In genomic region chr3:18499256-18499655, GRCh38 we compare ENCODE assay signal across 10 cellular contexts.
DNase-seq lines count a peak whose midpoint lies in the region; ATAC-seq and TF ChIP-seq lines count a peak whose summit lies in the region.
"Had no signal": no experiment of that assay in that cellular context is flagged by ENCODE, and none has a peak within 500 bp of the region (broad histone marks: within the 10 kb centered on the region; RNA-seq: fewer than 3 reads in every experiment).

No MANE protein-coding gene starts in this region.

- peak overlapping the region in 6 of 7 donors; percentile 0 to 86 (median 72) for H3K27ac Mint-ChIP-seq in CD4-positive, alpha-beta memory T cell
- H3K27ac Mint-ChIP-seq in activated T-cell treated with anti-CD3 and anti-CD28 coated beads, Interleukin-2, amount 50 U/mL, for 72 hours = peak overlapping the region; percentile 93

- no peaks in the 10 kb centered on the region for H3K36me3 ChIP-seq in CD4-positive, alpha-beta memory T cell (ENCODE audit: insufficient read depth, low read length)
- H3K36me3 ChIP-seq in sigmoid colon = no peaks in the 10 kb centered on the region
- H3K36me3 ChIP-seq: cardiac muscle cell, left ventricle myocardium inferior had no signal

- in situ Hi-C loops in GM13977 (cut with MboI; ENCODE audit: low pct_unique_long_range_greater_than_20kb, low sequenced_read_pairs, unreplicated experiment) = no loop called here

- no peaks in the 10 kb centered on the region for H3K27me3 Mint-ChIP-seq in CD4-positive, alpha-beta memory T cell
- no peaks in the 10 kb centered on the region for H3K27me3 Mint-ChIP-seq in activated T-cell treated with anti-CD3 and anti-CD28 coated beads, Interleukin-2, amount 50 U/mL, for 72 hours (ENCODE audit: low read depth)

- POLR2A ChIA-PET in CD4-positive, alpha-beta memory T cell (lab: Charles Lee; ENCODE audit: partially characterized antibody) = interaction anchor here (1.0 kb wide), 3 partner anchors 26 to 228 kb away, joined by 3 read pairs; no protein-coding TSS in a partner anchor

- peaks cover 11 to 27% (median 23%) of the 10 kb centered on the region in 4 donors for H3K4me1 Mint-ChIP-seq in CD4-positive, alpha-beta memory T cell
- H3K4me1 Mint-ChIP-seq in activated T-cell treated with anti-CD3 and anti-CD28 coated beads, Interleukin-2, amount 50 U/mL, for 72 hours (ENCODE audit: low read depth) = peaks cover 48% of the 10 kb centered on the region

- no peak for TF ChIP-seq EP300 in sigmoid colon (IDR thresholded peaks at IDR 0.05)

- no peaks in the 10 kb centered on the region for H3K9me3 ChIP-seq in CD4-positive, alpha-beta memory T cell (ENCODE audit: control insufficient read depth in 1 of 2, low read length in 2 of 2)
- H3K9me3 ChIP-seq in sigmoid colon = no peaks in the 10 kb centered on the region

- no peak for TF ChIP-seq CTCF in GM13977 (IDR thresholded peaks at IDR 0.05; ENCODE audit: extremely low read depth, insufficient read depth, missing control alignments)
- TF ChIP-seq CTCF in sigmoid colon (IDR thresholded peaks at IDR 0.05) = no peak

- H3K4me3 Mint-ChIP-seq in CD4-positive, alpha-beta memory T cell = peak overlapping the region in 6 of 8 donors; percentile 33 to 78 (median 70)
- H3K4me3 Mint-ChIP-seq in activated T-cell treated with anti-CD3 and anti-CD28 coated beads, Interleukin-2, amount 50 U/mL, for 72 hours = peak overlapping the region; percentile 42 to 73

- peaks cover 23% of the 10 kb centered on the region for H3K4me1 ChIP-seq in CD4-positive, alpha-beta memory T cell (ENCODE audit: insufficient read depth, low read length)
- no peaks in the 10 kb centered on the region for H3K4me1 ChIP-seq in sigmoid colon
- H3K4me1 ChIP-seq: left ventricle myocardium inferior had no signal

- ATAC-seq in GM19452 (IDR thresholded peaks at IDR 0.05; ENCODE audit: unreplicated experiment) (peak; percentile 75), HG03196 (IDR thresholded peaks at IDR 0.05; ENCODE audit: unreplicated experiment) (peak; percentile 97)
- ATAC-seq in activated T-cell treated with anti-CD3 and anti-CD28 coated beads, Interleukin-2, amount 50 U/mL, for 72 hours (replicated peaks in 1 of 2) = peak; percentile 27 to 62

- intact Hi-C loops in CD4-positive, alpha-beta memory T cell (cut with micrococcal nuclease) = loop anchor here (2.0 to 5.0 kb wide), 3 partner anchors 54 to 260 kb away; no protein-coding TSS in a partner anchor
- intact Hi-C loops in sigmoid colon (cut with DNase I) = no loop called here

- H3K4me3 ChIP-seq in CD4-positive, alpha-beta memory T cell (ENCODE audit: low read length in 2 of 2) = no peak overlapping the region
- H3K4me3 ChIP-seq in sigmoid colon = no peak overlapping the region
- H3K4me3 ChIP-seq: cardiac muscle cell, left ventricle myocardium inferior had no signal

- peaks cover 0 to 1% (median 0%) of the 10 kb centered on the region in 8 donors for H3K9me3 Mint-ChIP-seq in CD4-positive, alpha-beta memory T cell
- H3K9me3 Mint-ChIP-seq in activated T-cell treated with anti-CD3 and anti-CD28 coated beads, Interleukin-2, amount 50 U/mL, for 72 hours = peaks cover under 1 to 6% of the 10 kb centered on the region in 2 donors

- 31 to 79% methylated on average over 2 of the region's 2 CpGs for WGBS in sigmoid colon, 2 donors

- peak; percentile 25 to 31 (median 27) for DNase-seq in CD4-positive, alpha-beta memory T cell
- DNase-seq in activated T-cell treated with anti-CD3 and anti-CD28 coated beads, Interleukin-2, amount 50 U/mL, for 72 hours = peak; percentile 10 to 19
- DNase-seq in GM13977 (ENCODE audit: low spot score) (no peak), NCI-H2107 treated with DMSO at 0.1 percent for 48 hours (lab: John Stamatoyannopoulos, UW; ENCODE audit: unreplicated experiment) (no peak), sigmoid colon (no peak), DMS 273 (lab: John Stamatoyannopoulos, UW; ENCODE audit: unreplicated experiment) (no peak)
- DNase-seq: left ventricle myocardium inferior had no signal

- H3K27me3 ChIP-seq in CD4-positive, alpha-beta memory T cell (ENCODE audit: insufficient read depth, low read length) = no peaks in the 10 kb centered on the region
- H3K27me3 ChIP-seq in sigmoid colon = no peaks in the 10 kb centered on the region
- H3K27me3 ChIP-seq: cardiac muscle cell had no signal

- peaks cover 0 to 4% of the 10 kb centered on the region in 2 donors for H3K36me3 Mint-ChIP-seq in CD4-positive, alpha-beta memory T cell
- H3K36me3 Mint-ChIP-seq in activated T-cell treated with anti-CD3 and anti-CD28 coated beads, Interleukin-2, amount 50 U/mL, for 72 hours (ENCODE audit: insufficient read depth in 2 of 2) = peaks cover 4 to 18% of the 10 kb centered on the region in 2 donors

- TF ChIP-seq POLR2A in sigmoid colon (IDR thresholded peaks at IDR 0.05) = no peak

- no peak overlapping the region for H3K27ac ChIP-seq in CD4-positive, alpha-beta memory T cell (ENCODE audit: low read depth, low read length)
- H3K27ac ChIP-seq in sigmoid colon = no peak overlapping the region
- H3K27ac ChIP-seq: cardiac muscle cell, left ventricle myocardium inferior had no signal

- CTCF ChIA-PET in CD4-positive, alpha-beta memory T cell (lab: Charles Lee; ENCODE audit: partially characterized antibody) = no interaction called here

Comparison
In these comparisons a context has a peak if more than half of its experiments do, and no peak if none do; other contexts are left out.
1. DNase-seq: peak in CD4-positive, alpha-beta memory T cell (5 of 5) and activated T-cell treated with anti-CD3 and anti-CD28 coated beads, Interleukin-2, amount 50 U/mL, for 72 hours (2 of 2); none in GM13977 (single experiment), NCI-H2107 treated with DMSO at 0.1 percent for 48 hours (single experiment), sigmoid colon (single experiment) and DMS 273 (single experiment).
2. ATAC-seq: peak in every context shown above with its lines; median percentile 97 in HG03196; 75 in GM19452; 44 in activated T-cell treated with anti-CD3 and anti-CD28 coated beads, Interleukin-2, amount 50 U/mL, for 72 hours.